In genomic region chr1:211192227-211192626, GRCh38 we compare ENCODE assay signal across 29 cellular contexts. TPM values are rescaled to one million over a fixed set of nuclear protein-coding genes. Genes with fewer than 3 reads are reported as not detected.
"Had no signal": no experiment of that assay in that cellular context is flagged by ENCODE, and none has a peak within 500 bp of the region (broad histone marks: within the 10 kb centered on the region; RNA-seq: fewer than 3 reads in every experiment).

No MANE protein-coding gene starts in this region.

- H3K4me3 Mint-ChIP-seq: activated CD4-positive, alpha-beta memory T cell treated with anti-CD3 and anti-CD28 coated beads, Interleukin-2, amount 10 ng/mL, durations not matched to agents 7 days and 5 days; activated CD4-positive, alpha-beta T cell treated with anti-CD3 and anti-CD28 coated beads, Interleukin-2, amount 10 ng/mL, durations not matched to agents 24 days and 14 days; activated naive CD4-positive, alpha-beta T cell treated with anti-CD3 and anti-CD28 coated beads, Interleukin-2, amount 10 ng/mL, durations not matched to agents 7 days and 5 days; activated naive CD8-positive, alpha-beta T cell treated with anti-CD3 and anti-CD28 coated beads, Interleukin-2, amount 10 ng/mL, durations not matched to agents 7 days and 5 days; activated T-cell treated with anti-CD3 and anti-CD28 coated beads, Interleukin-2, amount 50 U/mL, for 4 hours; activated T-helper 1 cell treated with anti-CD3 and anti-CD28 coated beads, Interleukin-12 subunit alpha, Interleukin-12 subunit beta, Interleukin-2, Interleukin-4 antibody, amounts not matched to agents 30 ng/mL and 10 ng/mL and 1 ng/mL, durations not matched to agents 14 hours and 24 hours and 36 hours; brain had no signal

- H3K36me3 Mint-ChIP-seq: activated naive CD4-positive, alpha-beta T cell treated with anti-CD3 and anti-CD28 coated beads, Interleukin-2, amount 10 ng/mL, durations not matched to agents 7 days and 5 days; activated naive CD8-positive, alpha-beta T cell treated with anti-CD3 and anti-CD28 coated beads, Interleukin-2, amount 10 ng/mL, durations not matched to agents 7 days and 5 days; brain had no signal

- ATAC-seq: heart left ventricle had no signal

- H3K9me3 Mint-ChIP-seq: activated CD4-positive, alpha-beta T cell treated with anti-CD3 and anti-CD28 coated beads, Interleukin-2, amount 10 ng/mL, durations not matched to agents 24 days and 14 days; activated naive CD4-positive, alpha-beta T cell treated with anti-CD3 and anti-CD28 coated beads, Interleukin-2, amount 10 ng/mL, durations not matched to agents 7 days and 5 days; activated naive CD8-positive, alpha-beta T cell treated with anti-CD3 and anti-CD28 coated beads, Interleukin-2, amount 10 ng/mL, durations not matched to agents 7 days and 5 days; activated T-helper 1 cell treated with anti-CD3 and anti-CD28 coated beads, Interleukin-12 subunit alpha, Interleukin-12 subunit beta, Interleukin-2, Interleukin-4 antibody, amounts not matched to agents 30 ng/mL and 10 ng/mL and 1 ng/mL, durations not matched to agents 14 hours and 24 hours and 36 hours had no signal

- H3K27ac ChIP-seq: breast epithelium, cardiac muscle cell, colonic mucosa, epithelial cell of prostate, esophagus squamous epithelium, heart left ventricle had no signal

- H3K4me1 ChIP-seq: breast epithelium, colonic mucosa, esophagus squamous epithelium, heart left ventricle had no signal

- H3K4me3 ChIP-seq: breast epithelium, cardiac muscle cell, colonic mucosa, esophagus squamous epithelium, heart left ventricle had no signal

- H3K27ac Mint-ChIP-seq: activated CD4-positive, alpha-beta memory T cell treated with anti-CD3 and anti-CD28 coated beads, Interleukin-2, amount 10 ng/mL, durations not matched to agents 7 days and 5 days; activated CD4-positive, alpha-beta T cell treated with anti-CD3 and anti-CD28 coated beads, Interleukin-2, amount 10 ng/mL, durations not matched to agents 24 days and 14 days; activated naive CD4-positive, alpha-beta T cell treated with anti-CD3 and anti-CD28 coated beads, Interleukin-2, amount 10 ng/mL, durations not matched to agents 7 days and 5 days; activated naive CD4-positive, alpha-beta T cell treated with anti-CD3 and anti-CD28 coated beads, Interleukin-2, amount 50 U/mL, for 72 hours; activated naive CD8-positive, alpha-beta T cell treated with anti-CD3 and anti-CD28 coated beads, Interleukin-2, amount 10 ng/mL, durations not matched to agents 7 days and 5 days; activated T-helper 1 cell treated with anti-CD3 and anti-CD28 coated beads, Interleukin-12 subunit alpha, Interleukin-12 subunit beta, Interleukin-2, Interleukin-4 antibody, amounts not matched to agents 30 ng/mL and 10 ng/mL and 1 ng/mL, durations not matched to agents 14 hours and 24 hours and 36 hours; brain had no signal

- H3K27me3 ChIP-seq: breast epithelium, cardiac muscle cell, colonic mucosa, esophagus squamous epithelium had no signal

- FAIRE-seq: endometrium, endothelial cell of umbilical vein, frontal cortex had no signal

- H3K36me3 ChIP-seq: breast epithelium, cardiac muscle cell, colonic mucosa, esophagus squamous epithelium, heart left ventricle had no signal

- H3K4me1 Mint-ChIP-seq: activated CD4-positive, alpha-beta T cell treated with anti-CD3 and anti-CD28 coated beads, Interleukin-2, amount 10 ng/mL, durations not matched to agents 24 days and 14 days; activated naive CD8-positive, alpha-beta T cell treated with anti-CD3 and anti-CD28 coated beads, Interleukin-2, amount 10 ng/mL, durations not matched to agents 7 days and 5 days; brain had no signal

- DNase-seq: activated CD4-positive, alpha-beta memory T cell treated with anti-CD3 and anti-CD28 coated beads, Interleukin-2, amount 10 ng/mL, durations not matched to agents 7 days and 5 days; activated CD4-positive, alpha-beta T cell treated with anti-CD3 and anti-CD28 coated beads, Interleukin-2, amount 10 ng/mL, durations not matched to agents 24 days and 14 days; activated CD4-positive, alpha-beta T cell treated with anti-CD3 and anti-CD28 coated beads, Interleukin-2, amount 50 U/mL, for 4 hours; activated CD4-positive, CD25-positive, alpha-beta regulatory T cell; activated CD8-positive, alpha-beta memory T cell treated with anti-CD3 and anti-CD28 coated beads, Interleukin-2, amount 50 U/mL, for 48 hours; activated gamma-delta T cell; activated naive CD4-positive, alpha-beta T cell; activated naive CD4-positive, alpha-beta T cell treated with anti-CD3 and anti-CD28 coated beads, Interleukin-2, amount 10 ng/mL, durations not matched to agents 7 days and 5 days; activated naive CD8-positive, alpha-beta T cell treated with anti-CD3 and anti-CD28 coated beads, Interleukin-2, amount 10 ng/mL, durations not matched to agents 7 days and 5 days; activated T-cell treated with anti-CD3 and anti-CD28 coated beads, Interleukin-2, amount 50 U/mL, for 4 hours; amygdala; aorta; central memory CD4-positive, alpha-beta T cell; cerebellar nuclear complex; colonic mucosa; effector CD8-positive, alpha-beta T cell; esophagus squamous epithelium; heart left ventricle had no signal

- H3K9me3 ChIP-seq: colonic mucosa, esophagus squamous epithelium had no signal

RNA-seq across cellular contexts. Expression of gene KCNH1, which starts 58.3 kb away (rescaled TPM):
- total RNA-seq: activated CD4-positive, alpha-beta memory T cell treated with anti-CD3 and anti-CD28 coated beads, Interleukin-2, amount 10 ng/mL, durations not matched to agents 7 days and 5 days; activated CD4-positive, alpha-beta T cell treated with anti-CD3 and anti-CD28 coated beads, Interleukin-2, amount 10 ng/mL, durations not matched to agents 24 days and 14 days; activated naive CD4-positive, alpha-beta T cell treated with anti-CD3 and anti-CD28 coated beads, Interleukin-2, amount 50 U/mL, for 72 hours; activated naive CD8-positive, alpha-beta T cell treated with anti-CD3 and anti-CD28 coated beads, Interleukin-2, amount 10 ng/mL, durations not matched to agents 7 days and 5 days; activated T-cell treated with anti-CD3 and anti-CD28 coated beads, Interleukin-2, amount 50 U/mL, for 4 hours; activated T-helper 1 cell treated with anti-CD3 and anti-CD28 coated beads, Interleukin-12 subunit alpha, Interleukin-12 subunit beta, Interleukin-2, Interleukin-4 antibody, amounts not matched to agents 30 ng/mL and 10 ng/mL and 1 ng/mL, durations not matched to agents 14 hours and 24 hours and 36 hours; dermis microvascular lymphatic vessel endothelial cell; endothelial cell of umbilical vein; T-helper 1 cell treated with Interleukin-12 subunit alpha and Interleukin-12 subunit beta and Interleukin-4 antibody, amounts not matched to agents 30 ng/mL and 1 ng/mL, for 36 hours had no signal
